8 cellular contexts compared by ENCODE assay signal in the genomic region with DNA sequence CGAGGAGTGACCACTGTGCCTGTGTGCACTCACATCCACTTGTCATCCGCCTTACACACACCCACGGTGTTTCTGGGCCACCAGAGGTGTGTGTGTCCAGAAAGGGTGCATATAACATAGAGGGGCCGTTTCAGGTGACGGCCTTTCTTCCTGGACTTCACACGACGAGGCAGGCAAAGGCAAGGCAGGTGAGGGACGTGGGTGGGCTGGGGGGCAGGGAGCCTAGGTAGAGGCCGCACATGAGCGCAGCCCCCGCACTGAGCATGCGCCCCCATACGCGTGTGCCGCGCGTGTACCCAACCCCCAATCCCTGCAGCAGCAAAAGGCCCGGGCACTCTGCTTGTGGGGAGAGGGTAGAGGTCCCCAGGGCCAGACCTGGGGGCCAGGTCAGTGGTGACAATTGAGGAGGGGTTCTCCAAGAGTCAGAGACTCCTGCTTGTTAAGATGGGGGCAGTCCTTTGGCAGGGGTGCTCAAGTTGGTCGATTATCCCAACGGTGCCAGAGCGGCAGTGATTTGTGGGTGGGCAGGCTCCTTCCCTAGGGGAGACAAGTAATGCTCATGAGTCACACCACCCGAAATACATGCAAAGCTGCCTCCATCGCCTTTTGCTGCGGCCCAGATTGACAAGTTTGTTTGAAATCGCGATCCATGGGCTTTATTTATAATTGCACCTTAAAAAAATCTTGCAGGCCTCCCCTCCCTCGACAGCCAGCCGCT. TPM values are rescaled to one million over a fixed set of nuclear protein-coding genes. Genes with fewer than 3 reads are reported as not detected.
DNase-seq lines count a peak whose midpoint lies in the region; ATAC-seq and TF ChIP-seq lines count a peak whose summit lies in the region.

No MANE protein-coding gene starts in this region.

- no peak for ATAC-seq in GM21367 (IDR thresholded peaks at IDR 0.05; ENCODE audit: unreplicated experiment)

- peak overlapping the region; percentile 95 for H3K9ac ChIP-seq in BLaER1
- no peak overlapping the region for H3K9ac ChIP-seq in HUES48 (ENCODE audit: low read depth, low read length)

- intact Hi-C loops in activated CD4-positive, alpha-beta memory T cell treated with anti-CD3 and anti-CD28 coated beads for 36 hours (cut with micrococcal nuclease), result loop anchor here (1.0 kb wide), 1 partner anchor 23 kb away; the partner anchor contains the start of gene ABHD15

- H3K4me1 Mint-ChIP-seq in activated CD4-positive, alpha-beta memory T cell treated with anti-CD3 and anti-CD28 coated beads for 36 hours (ENCODE audit: low read depth), result peaks cover 69% of the 10 kb centered on the region
- H3K4me1 Mint-ChIP-seq in progenitor cell of endocrine pancreas (ENCODE audit: low read depth), result peaks cover 22% of the 10 kb centered on the region

- H3K36me3 ChIP-seq in BLaER1, result no peaks in the 10 kb centered on the region; the same call in 1 of the 2 replicates
- H3K36me3 ChIP-seq in HUES48 (ENCODE audit: control insufficient read depth, insufficient read depth, low read length), result no peaks in the 10 kb centered on the region

- DNase-seq in activated CD4-positive, alpha-beta memory T cell treated with anti-CD3 and anti-CD28 coated beads for 36 hours, result no peak
- peak; percentile 36 for DNase-seq in fibroblast of pulmonary artery (ENCODE audit: low read depth)
- no peak for DNase-seq in progenitor cell of endocrine pancreas (ENCODE audit: low spot score, unreplicated experiment)
- no peak for DNase-seq in DMS153 treated with DMSO at 0.1 percent for 48 hours (lab: John Stamatoyannopoulos, UW; ENCODE audit: unreplicated experiment)
- no peak for DNase-seq in COLO829 (ENCODE audit: low spot score)

- POLR2A ChIA-PET in activated CD4-positive, alpha-beta memory T cell treated with anti-CD3 and anti-CD28 coated beads for 36 hours (lab: Charles Lee), result interaction anchor here (0.8 to 1.3 kb wide), 2 partner anchors 9 to 27 kb away, joined by 3 to 5 read pairs; no protein-coding TSS in a partner anchor

- TF ChIP-seq CTCF in fibroblast of pulmonary artery (IDR thresholded peaks at IDR 0.05; ENCODE audit: low read length, missing control alignments), result no peak
- TF ChIP-seq CTCF in progenitor cell of endocrine pancreas (IDR thresholded peaks at IDR 0.05; ENCODE audit: unreplicated experiment), result no peak

- H3K4me1 ChIP-seq in BLaER1, result peaks cover 71% of the 10 kb centered on the region
- peaks cover 40% of the 10 kb centered on the region for H3K4me1 ChIP-seq in HUES48 (ENCODE audit: control insufficient read depth, insufficient read depth, low read length)

- H3K27ac ChIP-seq in BLaER1, result peak overlapping the region; percentile 93
- H3K27ac ChIP-seq in HUES48 (ENCODE audit: low read depth, low read length), result peak overlapping the region; percentile 71

- peak overlapping the region; percentile 91 for H3K4me3 Mint-ChIP-seq in activated CD4-positive, alpha-beta memory T cell treated with anti-CD3 and anti-CD28 coated beads for 36 hours
- H3K4me3 Mint-ChIP-seq in progenitor cell of endocrine pancreas (ENCODE audit: low read depth), result peak overlapping the region; percentile 75

- H3K27ac Mint-ChIP-seq in activated CD4-positive, alpha-beta memory T cell treated with anti-CD3 and anti-CD28 coated beads for 36 hours, result peak overlapping the region; percentile 90
- peak overlapping the region; percentile 95 for H3K27ac Mint-ChIP-seq in progenitor cell of endocrine pancreas

- peak overlapping the region; percentile 97 for H3K4me3 ChIP-seq in BLaER1
- H3K4me3 ChIP-seq in HUES48 (ENCODE audit: low read depth, low read length), result peak overlapping the region; percentile 90
- peak overlapping the region; percentile 46 for H3K4me3 ChIP-seq in fibroblast of pulmonary artery (replicated peaks; ENCODE audit: low read depth, low read length)

- CTCF ChIA-PET in activated CD4-positive, alpha-beta memory T cell treated with anti-CD3 and anti-CD28 coated beads for 36 hours (lab: Charles Lee), result interaction anchor here (0.9 to 5.0 kb wide), 10 partner anchors 7 to 341 kb away, joined by 3 to 159 read pairs (median 18); partner anchors contain the start of genes ABHD15 and TP53I13

- H3K4me2 ChIP-seq in BLaER1, result peak overlapping the region; percentile 97

- peaks cover 56% of the 10 kb centered on the region for H4K20me1 ChIP-seq in BLaER1

- peaks cover 2% of the 10 kb centered on the region for H3K36me3 Mint-ChIP-seq in activated CD4-positive, alpha-beta memory T cell treated with anti-CD3 and anti-CD28 coated beads for 36 hours
- no peaks in the 10 kb centered on the region for H3K36me3 Mint-ChIP-seq in progenitor cell of endocrine pancreas (ENCODE audit: insufficient read depth)

- H3K27me3 Mint-ChIP-seq in activated CD4-positive, alpha-beta memory T cell treated with anti-CD3 and anti-CD28 coated beads for 36 hours, result no peaks in the 10 kb centered on the region
- H3K27me3 Mint-ChIP-seq in progenitor cell of endocrine pancreas, result no peaks in the 10 kb centered on the region

- H3K27me3 ChIP-seq in BLaER1 (no peaks in the 10 kb centered on the region), HUES48 (ENCODE audit: control insufficient read depth, insufficient read depth, low read length) (peaks cover 12% of the 10 kb centered on the region)

- H3K9me3 ChIP-seq in BLaER1 (no peaks in the 10 kb centered on the region), HUES48 (ENCODE audit: control insufficient read depth, insufficient read depth, low read length) (no peaks in the 10 kb centered on the region)

- H3K9me3 Mint-ChIP-seq in activated CD4-positive, alpha-beta memory T cell treated with anti-CD3 and anti-CD28 coated beads for 36 hours, result no peaks in the 10 kb centered on the region
- H3K9me3 Mint-ChIP-seq in progenitor cell of endocrine pancreas (ENCODE audit: low read depth), result no peaks in the 10 kb centered on the region

RNA-seq across cellular contexts. Expression of gene GIT1, which starts 1.0 kb away (rescaled TPM):
- 10 to 100 TPM; 51.3 to 54.4 TPM for total RNA-seq in activated CD4-positive, alpha-beta memory T cell treated with anti-CD3 and anti-CD28 coated beads for 36 hours
- 51.6 and 54.9 TPM in 2 replicates for total RNA-seq in progenitor cell of endocrine pancreas

RNA-seq across cellular contexts. Expression of gene ANKRD13B, which starts 2.5 kb away (rescaled TPM):
- total RNA-seq in activated CD4-positive, alpha-beta memory T cell treated with anti-CD3 and anti-CD28 coated beads for 36 hours, result 10 to 100 TPM; 14.1 to 15.1 TPM
- 22.8 and 27.5 TPM in 2 replicates for total RNA-seq in progenitor cell of endocrine pancreas

RNA-seq across cellular contexts. Expression of gene TP53I13, which starts 21.9 kb away (rescaled TPM):
- 10 to 100 TPM; 54.2 to 55.3 TPM for total RNA-seq in activated CD4-positive, alpha-beta memory T cell treated with anti-CD3 and anti-CD28 coated beads for 36 hours
- total RNA-seq in progenitor cell of endocrine pancreas, result 39.7 and 40.2 TPM in 2 replicates

RNA-seq across cellular contexts. Expression of gene ABHD15, which starts 23.6 kb away (rescaled TPM):
- total RNA-seq in activated CD4-positive, alpha-beta memory T cell treated with anti-CD3 and anti-CD28 coated beads for 36 hours, result 1 to 10 TPM; 8.9 to 9.8 TPM
- total RNA-seq in progenitor cell of endocrine pancreas, result 5.3 and 5.4 TPM in 2 replicates

RNA-seq across cellular contexts. Expression of gene CORO6, which starts 32.3 kb away (rescaled TPM):
- total RNA-seq in activated CD4-positive, alpha-beta memory T cell treated with anti-CD3 and anti-CD28 coated beads for 36 hours, result 10 to 100 TPM; 21.3 to 22.1 TPM
- total RNA-seq in progenitor cell of endocrine pancreas, result 0.27 TPM in 1 of 2 replicates, not detected in the other

Comparison
In these comparisons a context has a peak if more than half of its experiments do, and no peak if none do; other contexts are left out.
1. H3K4me3 ChIP-seq: peak in every context shown above with its lines; median percentile 97 in BLaER1; 90 in HUES48; 46 in fibroblast of pulmonary artery.